10 cellular contexts compared by ENCODE assay signal in the genomic region with DNA sequence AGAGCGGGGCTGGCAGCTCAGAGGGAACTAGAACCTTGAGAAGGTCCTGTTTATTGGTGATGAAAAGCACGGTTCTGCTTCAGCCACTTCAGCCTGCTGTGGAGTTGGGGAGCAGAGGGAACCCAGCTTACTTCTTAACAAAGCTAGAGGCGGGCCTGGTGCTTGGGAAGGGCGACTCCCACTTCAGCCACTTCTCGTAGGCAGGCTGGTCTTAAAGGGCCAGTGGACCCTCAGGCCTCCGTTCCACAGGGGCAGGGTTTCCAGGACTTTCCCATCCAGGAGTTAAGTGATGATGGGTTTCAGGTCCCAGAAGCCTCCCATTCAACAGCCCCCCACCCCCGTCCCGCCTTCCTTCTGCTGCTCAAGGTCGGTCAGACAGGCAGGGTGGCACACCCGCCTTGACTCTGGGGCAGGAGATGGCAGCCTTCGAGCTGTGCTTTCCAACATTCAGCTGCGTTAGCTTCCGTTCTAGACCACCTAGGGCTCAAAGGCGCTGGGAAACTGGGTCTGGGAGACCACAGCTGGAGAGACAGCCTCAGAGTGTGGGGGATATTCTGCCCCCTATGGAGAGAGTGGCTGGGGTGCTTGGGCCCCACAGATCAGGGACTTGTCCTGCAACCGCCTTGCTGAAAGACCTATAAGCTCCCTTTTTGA. TPM values are rescaled to one million over a fixed set of nuclear protein-coding genes. Genes with fewer than 3 reads are reported as not detected.
A peak's percentile ranks its signal among the peaks of the same experiment; 100 is the strongest.
DNase-seq lines count a peak whose midpoint lies in the region; ATAC-seq and TF ChIP-seq lines count a peak whose summit lies in the region.
"Had no signal": no experiment of that assay in that cellular context is flagged by ENCODE, and none has a peak within 500 bp of the region (broad histone marks: within the 10 kb centered on the region; RNA-seq: fewer than 3 reads in every experiment).

No MANE protein-coding gene starts in this region.

- intact Hi-C loops in colonic mucosa (cut with DNase I) = no loop called here

- H3K36me3 Mint-ChIP-seq in CD8-positive, alpha-beta memory T cell = peaks cover 24 to 73% (median 41%) of the 10 kb centered on the region in 3 donors
- H3K36me3 Mint-ChIP-seq in activated CD8-positive, alpha-beta T cell treated with anti-CD3 and anti-CD28 coated beads, Interleukin-2, amount 10 ng/mL, durations not matched to agents 7 days and 5 days (ENCODE audit: low read depth) = peaks cover 81% of the 10 kb centered on the region
- H3K36me3 Mint-ChIP-seq in memory B cell = peaks cover 9% of the 10 kb centered on the region

- DNase-seq in CD8-positive, alpha-beta memory T cell = peak in 2 of 5 donors; percentile 45 to 51
- DNase-seq in GM20000 (ENCODE audit: low spot score) (peak; percentile 25), memory B cell (ENCODE audit: low spot score in 2 of 2) (no peak), colonic mucosa (no peak), NCI-H510A treated with DMSO at 0.1 percent for 48 hours (lab: John Stamatoyannopoulos, UW) (no peak), NCI-H1436 treated with DMSO at 0.1 percent for 48 hours (lab: John Stamatoyannopoulos, UW) (no peak)
- DNase-seq in activated CD8-positive, alpha-beta T cell treated with anti-CD3 and anti-CD28 coated beads, Interleukin-2, amount 10 ng/mL, durations not matched to agents 7 days and 5 days = no peak
- DNase-seq: NCI-H524 treated with DMSO at 0.1 percent for 48 hours; stimulated activated naive CD4-positive, alpha-beta T cell had no signal

- peak overlapping the region; percentile 77 for H3K4me3 ChIP-seq in CD8-positive, alpha-beta memory T cell (ENCODE audit: low read length)
- H3K4me3 ChIP-seq in colonic mucosa = no peak overlapping the region

- TF ChIP-seq CTCF in GM20000 (IDR thresholded peaks at IDR 0.05; ENCODE audit: extremely low read depth, missing control alignments) = no peak
- no peak for TF ChIP-seq CTCF in colonic mucosa (IDR thresholded peaks at IDR 0.05)

- H3K9ac ChIP-seq in colonic mucosa (ENCODE audit: low read depth in 2 of 2, low read length in 2 of 2) = peak overlapping the region in 1 of 2 donors; percentile 17

- peak overlapping the region; percentile 84 to 99 (median 97) for H3K4me3 Mint-ChIP-seq in CD8-positive, alpha-beta memory T cell
- peak overlapping the region; percentile 95 for H3K4me3 Mint-ChIP-seq in activated CD8-positive, alpha-beta T cell treated with anti-CD3 and anti-CD28 coated beads, Interleukin-2, amount 10 ng/mL, durations not matched to agents 7 days and 5 days
- H3K4me3 Mint-ChIP-seq in memory B cell = peak overlapping the region; percentile 97

- POLR2A ChIA-PET in CD8-positive, alpha-beta memory T cell (lab: Charles Lee) = interaction anchor here (0.6 to 10.6 kb wide), 11 partner anchors 8 to 306 kb away, joined by 3 to 282 read pairs (median 4); partner anchors contain the start of gene SYF2
- POLR2A ChIA-PET in activated CD8-positive, alpha-beta T cell treated with anti-CD3 and anti-CD28 coated beads, Interleukin-2, amount 10 ng/mL, durations not matched to agents 7 days and 5 days (lab: Charles Lee) = interaction anchor here (0.7 to 8.1 kb wide), 11 partner anchors 9 to 306 kb away, joined by 3 to 63 read pairs (median 4); partner anchors contain the start of gene SYF2

- CTCF ChIA-PET in CD8-positive, alpha-beta memory T cell (lab: Charles Lee) = interaction anchor here (0.9 to 18.1 kb wide), 10 partner anchors 7 to 280 kb away, joined by 3 to 234 read pairs (median 14); no protein-coding TSS in a partner anchor
- CTCF ChIA-PET in activated CD8-positive, alpha-beta T cell treated with anti-CD3 and anti-CD28 coated beads, Interleukin-2, amount 10 ng/mL, durations not matched to agents 7 days and 5 days (lab: Charles Lee) = interaction anchor here (1.0 to 9.9 kb wide), 21 partner anchors 9 to 313 kb away, joined by 3 to 85 read pairs (median 4); no protein-coding TSS in a partner anchor

- no peaks in the 10 kb centered on the region for H3K27me3 ChIP-seq in CD8-positive, alpha-beta memory T cell (ENCODE audit: insufficient read depth, low read length, poor library complexity, severe bottlenecking)
- H3K27me3 ChIP-seq in colonic mucosa = peaks cover 58% of the 10 kb centered on the region

- peaks cover 74% of the 10 kb centered on the region for H3K4me1 ChIP-seq in CD8-positive, alpha-beta memory T cell (ENCODE audit: insufficient read depth, low read length)
- H3K4me1 ChIP-seq in colonic mucosa = peaks cover 13% of the 10 kb centered on the region

- no peak for ATAC-seq in activated CD8-positive, alpha-beta T cell treated with anti-CD3 and anti-CD28 coated beads, Interleukin-2, amount 10 ng/mL, durations not matched to agents 7 days and 5 days
- no peak for ATAC-seq in memory B cell (ENCODE audit: low read depth)
- ATAC-seq in HG02884 (IDR thresholded peaks at IDR 0.05; ENCODE audit: unreplicated experiment) = no peak

- peaks cover 36% of the 10 kb centered on the region for H3K36me3 ChIP-seq in CD8-positive, alpha-beta memory T cell (ENCODE audit: insufficient read depth, low read length)
- H3K36me3 ChIP-seq in colonic mucosa = no peaks in the 10 kb centered on the region

- peaks cover 0 to 14% of the 10 kb centered on the region in 2 donors for H3K27me3 Mint-ChIP-seq in CD8-positive, alpha-beta memory T cell
- no peaks in the 10 kb centered on the region for H3K27me3 Mint-ChIP-seq in activated CD8-positive, alpha-beta T cell treated with anti-CD3 and anti-CD28 coated beads, Interleukin-2, amount 10 ng/mL, durations not matched to agents 7 days and 5 days (ENCODE audit: low read depth)
- H3K27me3 Mint-ChIP-seq in memory B cell = no peaks in the 10 kb centered on the region

- peak overlapping the region; percentile 89 for H3K27ac ChIP-seq in CD8-positive, alpha-beta memory T cell (ENCODE audit: low read depth, low read length)
- H3K27ac ChIP-seq in colonic mucosa = no peak overlapping the region

- peaks cover 0 to 2% (median 0%) of the 10 kb centered on the region in 5 donors for H3K9me3 Mint-ChIP-seq in CD8-positive, alpha-beta memory T cell
- H3K9me3 Mint-ChIP-seq in activated CD8-positive, alpha-beta T cell treated with anti-CD3 and anti-CD28 coated beads, Interleukin-2, amount 10 ng/mL, durations not matched to agents 7 days and 5 days (ENCODE audit: insufficient read depth) = no peaks in the 10 kb centered on the region
- H3K9me3 Mint-ChIP-seq in memory B cell = no peaks in the 10 kb centered on the region

- H3K4me1 Mint-ChIP-seq in CD8-positive, alpha-beta memory T cell = peaks cover 46 to 69% (median 64%) of the 10 kb centered on the region in 3 donors
- peaks cover 79% of the 10 kb centered on the region for H3K4me1 Mint-ChIP-seq in activated CD8-positive, alpha-beta T cell treated with anti-CD3 and anti-CD28 coated beads, Interleukin-2, amount 10 ng/mL, durations not matched to agents 7 days and 5 days (ENCODE audit: low read depth)
- peaks cover 50% of the 10 kb centered on the region for H3K4me1 Mint-ChIP-seq in memory B cell

- H3K9me3 ChIP-seq in CD8-positive, alpha-beta memory T cell (ENCODE audit: low read length) = no peaks in the 10 kb centered on the region
- H3K9me3 ChIP-seq in colonic mucosa = no peaks in the 10 kb centered on the region

- H3K27ac Mint-ChIP-seq in CD8-positive, alpha-beta memory T cell = peak overlapping the region; percentile 85 to 100 (median 100)
- peak overlapping the region; percentile 85 for H3K27ac Mint-ChIP-seq in activated CD8-positive, alpha-beta T cell treated with anti-CD3 and anti-CD28 coated beads, Interleukin-2, amount 10 ng/mL, durations not matched to agents 7 days and 5 days
- peak overlapping the region; percentile 99 for H3K27ac Mint-ChIP-seq in memory B cell

RNA-seq across cellular contexts. Expression of gene RUNX3, which starts 3.4 kb away (rescaled TPM):
- 100 to 1,000 TPM; 218 to 241 TPM for total RNA-seq in CD8-positive, alpha-beta memory T cell
- polyA plus RNA-seq in CD8-positive, alpha-beta memory T cell = 107 TPM
- 100 to 1,000 TPM; 144 to 147 TPM for total RNA-seq in activated CD8-positive, alpha-beta T cell treated with anti-CD3 and anti-CD28 coated beads, Interleukin-2, amount 10 ng/mL, durations not matched to agents 7 days and 5 days
- total RNA-seq in colonic mucosa = 1 to 10 TPM; 1.6 to 3.2 TPM

Comparison
In these comparisons a context has a peak if more than half of its experiments do, and no peak if none do; other contexts are left out.
1. RNA of gene RUNX3, which starts 3.4 kb away (total RNA-seq): 218 to 241 TPM in CD8-positive, alpha-beta memory T cell and 144 to 147 TPM in activated CD8-positive, alpha-beta T cell treated with anti-CD3 and anti-CD28 coated beads, Interleukin-2, amount 10 ng/mL, durations not matched to agents 7 days and 5 days; 1.6 to 3.2 TPM in colonic mucosa; every median in the first group is over 10 times any median in the second.
2. Peak in every context shown above with its lines, with median percentiles within 50 percentile points of each other: H3K27ac Mint-ChIP-seq and H3K4me3 Mint-ChIP-seq.